In genomic region chr2:67871696-67872320, GRCh38 we compare ENCODE assay signal across 15 cellular contexts.
A peak's percentile ranks its signal among the peaks of the same experiment; 100 is the strongest.
DNase-seq lines count a peak whose midpoint lies in the region; ATAC-seq, FAIRE-seq and TF ChIP-seq lines count a peak whose summit lies in the region.
"Had no signal": no experiment of that assay in that cellular context is flagged by ENCODE, and none has a peak within 500 bp of the region (broad histone marks: within the 10 kb centered on the region; RNA-seq: fewer than 3 reads in every experiment).

No MANE protein-coding gene starts in this region.

- H3K27me3 ChIP-seq in breast epithelium, result no peaks in the 10 kb centered on the region
- peaks cover 2% of the 10 kb centered on the region for H3K27me3 ChIP-seq in bronchial epithelial cell (ENCODE audit: control insufficient read depth, insufficient read depth, low read length)
- no peaks in the 10 kb centered on the region for H3K27me3 ChIP-seq in CD4-positive, alpha-beta T cell (ENCODE audit: control insufficient read depth, insufficient read depth, low read length)

- H3K27ac ChIP-seq in breast epithelium, result peak overlapping the region in 1 of 2 donors; percentile 25
- no peak overlapping the region for H3K27ac ChIP-seq in CD4-positive, alpha-beta T cell (ENCODE audit: low read depth, low read length)

- ATAC-seq in GM18502 (IDR thresholded peaks at IDR 0.05; ENCODE audit: poor library complexity, unreplicated experiment) (no peak), GM21526 (IDR thresholded peaks at IDR 0.05; ENCODE audit: low FRiP score, unreplicated experiment) (no peak)
- no peak for ATAC-seq in CD4-positive, alpha-beta T cell (ENCODE audit: poor library complexity)

- H3K4me3 Mint-ChIP-seq in MCF 10A (ENCODE audit: unreplicated experiment), result no peak overlapping the region
- no peak overlapping the region for H3K4me3 Mint-ChIP-seq in CD4-positive, alpha-beta T cell
- H3K4me3 Mint-ChIP-seq: activated naive CD4-positive, alpha-beta T cell treated with anti-CD3 and anti-CD28 coated beads, Interleukin-2, amount 50 U/mL, for 24 hours had no signal

- no peak for TF ChIP-seq POLR2A in breast epithelium (IDR thresholded peaks at IDR 0.05)

- TF ChIP-seq CTCF in MCF 10A (IDR thresholded peaks at IDR 0.05; ENCODE audit: unreplicated experiment) (no peak), breast epithelium (IDR thresholded peaks at IDR 0.05) (no peak), bronchial epithelial cell (IDR thresholded peaks at IDR 0.05; ENCODE audit: insufficient read depth, low read length, severe bottlenecking) (no peak)
- TF ChIP-seq CTCF in CD4-positive, alpha-beta T cell (IDR thresholded peaks at IDR 0.05), result no peak

- peak; percentile 43 for DNase-seq in MCF 10A (ENCODE audit: unreplicated experiment)
- DNase-seq in breast epithelium (ENCODE audit: low spot score in 2 of 2), result no peak
- peak; percentile 22 for DNase-seq in bronchial epithelial cell (ENCODE audit: low read depth)
- peak; percentile 40 for DNase-seq in middle frontal gyrus (ENCODE audit: extremely low spot score, low spot score)
- DNase-seq in CD4-positive, alpha-beta T cell, result no peak
- no peak for DNase-seq in retina
- DNase-seq: activated CD4-positive, alpha-beta T cell treated with anti-CD3 and anti-CD28 coated beads, Interleukin-2, amount 50 U/mL, for 4 hours; NCI-H2227 treated with DMSO at 0.1 percent for 48 hours had no signal

- BruUV-seq in MCF 10A (replicated peaks; lab: Mats Ljungman, UMichigan), result no TSS peak

- peaks cover 15% of the 10 kb centered on the region for H3K4me1 Mint-ChIP-seq in MCF 10A (ENCODE audit: insufficient read depth, unreplicated experiment)
- no peaks in the 10 kb centered on the region for H3K4me1 Mint-ChIP-seq in CD4-positive, alpha-beta T cell (ENCODE audit: low read depth)
- H3K4me1 Mint-ChIP-seq: activated naive CD4-positive, alpha-beta T cell treated with anti-CD3 and anti-CD28 coated beads, Interleukin-2, amount 50 U/mL, for 24 hours had no signal

- no peaks in the 10 kb centered on the region for H3K9me3 ChIP-seq in breast epithelium
- H3K9me3 ChIP-seq in CD4-positive, alpha-beta T cell (ENCODE audit: control insufficient read depth, low read length), result no peaks in the 10 kb centered on the region

- CTCF ChIA-PET in MCF 10A (lab: Yijun Ruan, JAX), result interaction anchor here (1.1 kb wide), 1 partner anchor 25 kb away, joined by 4 read pairs; no protein-coding TSS in a partner anchor
- CTCF ChIA-PET in CD4-positive, alpha-beta T cell (lab: Charles Lee), result no interaction called here

- POLR2A ChIA-PET in MCF 10A (lab: Yijun Ruan, JAX), result interaction anchor here (0.9 to 1.2 kb wide), 2 partner anchors 12 to 113 kb away, joined by 3 read pairs; no protein-coding TSS in a partner anchor
- POLR2A ChIA-PET in CD4-positive, alpha-beta T cell (lab: Charles Lee), result no interaction called here

- intact Hi-C loops in MCF 10A (cut with micrococcal nuclease), result no loop called here
- intact Hi-C loops in breast epithelium (cut with DNase I; ENCODE audit: low total_unique reads), result no loop called here
- intact Hi-C loops in CD4-positive, alpha-beta T cell (cut with DNase I, micrococcal nuclease), result no loop called here

- H3K4me1 ChIP-seq in breast epithelium, result no peaks in the 10 kb centered on the region

- no peak overlapping the region for H3K27ac Mint-ChIP-seq in MCF 10A (ENCODE audit: low read depth, unreplicated experiment)
- H3K27ac Mint-ChIP-seq in CD4-positive, alpha-beta T cell, result no peak overlapping the region
- H3K27ac Mint-ChIP-seq: activated naive CD4-positive, alpha-beta T cell treated with anti-CD3 and anti-CD28 coated beads, Interleukin-2, amount 50 U/mL, for 24 hours had no signal

- H3K36me3 Mint-ChIP-seq in MCF 10A (ENCODE audit: insufficient read depth, unreplicated experiment), result no peaks in the 10 kb centered on the region
- H3K36me3 Mint-ChIP-seq in CD4-positive, alpha-beta T cell (ENCODE audit: low read depth), result no peaks in the 10 kb centered on the region
- H3K36me3 Mint-ChIP-seq: activated naive CD4-positive, alpha-beta T cell treated with anti-CD3 and anti-CD28 coated beads, Interleukin-2, amount 50 U/mL, for 24 hours had no signal

- no peak for FAIRE-seq in bronchial epithelial cell (lab: Jason Lieb, UNC)
- FAIRE-seq: A204.1, endometrium, GM19239, islet of Langerhans had no signal

- H3K4me3 ChIP-seq in breast epithelium (no peak overlapping the region), bronchial epithelial cell (ENCODE audit: low read depth, low read length) (no peak overlapping the region)

- peaks cover 7% of the 10 kb centered on the region for H3K9me3 Mint-ChIP-seq in MCF 10A (ENCODE audit: unreplicated experiment)
- H3K9me3 Mint-ChIP-seq in CD4-positive, alpha-beta T cell, result no peaks in the 10 kb centered on the region
- H3K9me3 Mint-ChIP-seq: activated naive CD4-positive, alpha-beta T cell treated with anti-CD3 and anti-CD28 coated beads, Interleukin-2, amount 50 U/mL, for 24 hours had no signal

- no peaks in the 10 kb centered on the region for H3K36me3 ChIP-seq in breast epithelium
- no peaks in the 10 kb centered on the region for H3K36me3 ChIP-seq in bronchial epithelial cell (ENCODE audit: control insufficient read depth, insufficient read depth, low read length)

- no peaks in the 10 kb centered on the region for H3K27me3 Mint-ChIP-seq in MCF 10A (ENCODE audit: insufficient read depth, unreplicated experiment)
- H3K27me3 Mint-ChIP-seq in CD4-positive, alpha-beta T cell, result peaks cover 18% of the 10 kb centered on the region

Comparison
In these comparisons a context has a peak if more than half of its experiments do, and no peak if none do; other contexts are left out.
1. DNase-seq: peak in MCF 10A (single experiment), bronchial epithelial cell (single experiment) and middle frontal gyrus (single experiment); none in breast epithelium (0 of 2), CD4-positive, alpha-beta T cell (0 of 10) and retina (single experiment).